ENCODE assay signal across 9 cellular contexts in the genomic region with DNA sequence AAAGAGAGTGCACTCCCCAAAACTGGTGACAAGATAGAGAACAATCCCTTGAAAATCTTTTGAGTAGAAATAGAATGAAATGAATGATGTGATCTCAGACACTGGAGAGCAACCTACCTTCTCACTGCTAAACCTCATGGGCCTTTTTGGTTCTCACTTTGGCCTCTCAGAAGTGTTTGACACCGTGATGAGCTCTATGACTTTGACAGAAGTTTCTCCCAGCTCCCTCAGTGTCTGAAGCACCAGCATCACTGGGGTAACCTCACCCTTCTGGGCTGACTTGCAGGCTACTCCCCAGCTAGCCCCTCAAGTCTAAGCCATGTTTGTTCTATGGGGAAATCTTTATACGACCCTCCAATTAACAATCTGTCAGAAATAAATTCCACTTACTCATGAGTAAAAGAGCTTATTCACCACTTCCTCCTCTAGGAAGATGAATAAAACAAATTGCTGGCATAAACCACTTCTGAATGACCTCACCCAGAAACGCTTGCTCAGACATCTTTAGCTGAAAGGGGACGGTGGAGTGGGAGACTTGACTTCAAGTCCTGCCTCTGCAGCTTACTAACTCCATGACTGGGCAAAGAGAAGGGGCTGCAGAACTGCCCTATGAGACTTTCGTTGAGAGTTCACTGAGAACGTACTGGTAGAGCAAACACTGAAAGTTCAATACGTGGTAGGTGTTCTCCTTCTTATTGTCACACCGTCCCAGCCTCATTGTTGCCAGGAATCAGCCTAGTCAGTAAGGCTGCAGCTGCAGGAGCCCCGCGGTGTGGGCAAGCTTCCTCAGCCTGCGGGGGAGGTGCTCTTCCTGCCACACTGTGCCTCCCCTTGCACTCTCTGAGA. TPM values are rescaled to one million over a fixed set of nuclear protein-coding genes. Genes with fewer than 3 reads are reported as not detected.
A peak's percentile ranks its signal among the peaks of the same experiment; 100 is the strongest.
DNase-seq lines count a peak whose midpoint lies in the region; ATAC-seq and TF ChIP-seq lines count a peak whose summit lies in the region.
"Had no signal": no experiment of that assay in that cellular context is flagged by ENCODE, and none has a peak within 500 bp of the region (broad histone marks: within the 10 kb centered on the region; RNA-seq: fewer than 3 reads in every experiment).

No MANE protein-coding gene starts in this region.

- TF ChIP-seq CTCF in CD4-positive, alpha-beta T cell (IDR thresholded peaks at IDR 0.05) = no peak

- H3K27ac Mint-ChIP-seq in CD4-positive, alpha-beta T cell = no peak overlapping the region
- peak overlapping the region in 1 of 9 donors; percentile 78 for H3K27ac Mint-ChIP-seq in naive thymus-derived CD4-positive, alpha-beta T cell
- H3K27ac Mint-ChIP-seq in stimulated activated naive B cell treated with anti-CD40 and anti-IgM and Interleukin-4, amounts not matched to agents 10 μg/mL and 1 μg/mL and 100 μg/mL, for 72 hours = no peak overlapping the region

- intact Hi-C loops in CD4-positive, alpha-beta T cell (cut with DNase I, micrococcal nuclease) = no loop called here
- intact Hi-C loops in naive thymus-derived CD4-positive, alpha-beta T cell (cut with micrococcal nuclease) = no loop called here

- no peaks in the 10 kb centered on the region for H3K9me3 Mint-ChIP-seq in CD4-positive, alpha-beta T cell
- no peaks in the 10 kb centered on the region for H3K9me3 Mint-ChIP-seq in activated T-cell treated with anti-CD3 and anti-CD28 coated beads, Interleukin-2, amount 50 U/mL, for 4 hours
- H3K9me3 Mint-ChIP-seq in naive thymus-derived CD4-positive, alpha-beta T cell = no peaks in the 10 kb centered on the region
- H3K9me3 Mint-ChIP-seq in stimulated activated naive B cell treated with anti-CD40 and anti-IgM and Interleukin-4, amounts not matched to agents 10 μg/mL and 1 μg/mL and 100 μg/mL, for 72 hours = peaks cover 0 to 3% of the 10 kb centered on the region in 2 donors

- peak; percentile 37 for ATAC-seq in CD4-positive, alpha-beta T cell (ENCODE audit: poor library complexity)
- ATAC-seq in activated T-cell treated with anti-CD3 and anti-CD28 coated beads, Interleukin-2, amount 50 U/mL, for 4 hours = peak; percentile 79 to 87
- peak; percentile 42 for ATAC-seq in naive thymus-derived CD4-positive, alpha-beta T cell
- ATAC-seq in stimulated activated naive B cell treated with anti-CD40 and anti-IgM and Interleukin-4, amounts not matched to agents 10 μg/mL and 1 μg/mL and 100 μg/mL, for 72 hours (replicated peaks) = no peak

- POLR2A ChIA-PET in CD4-positive, alpha-beta T cell (lab: Charles Lee) = no interaction called here
- POLR2A ChIA-PET in naive thymus-derived CD4-positive, alpha-beta T cell (lab: Charles Lee) = no interaction called here

- peaks cover 4 to 19% of the 10 kb centered on the region in 2 donors for H3K4me1 ChIP-seq in naive thymus-derived CD4-positive, alpha-beta T cell (ENCODE audit: control insufficient read depth in 2 of 2, insufficient read depth in 2 of 2, low read length in 2 of 2)
- H3K4me1 ChIP-seq: Peyer's patch had no signal

- CTCF ChIA-PET in CD4-positive, alpha-beta T cell (lab: Charles Lee) = interaction anchor here (0.6 kb wide), 1 partner anchor 50 kb away, joined by 3 read pairs; no protein-coding TSS in a partner anchor
- CTCF ChIA-PET in naive thymus-derived CD4-positive, alpha-beta T cell (lab: Charles Lee) = interaction anchor here (1.1 kb wide), 1 partner anchor 209 kb away, joined by 5 read pairs; no protein-coding TSS in a partner anchor

- peak in 4 of 10 experiments; percentile 0 to 11 (median 4) for DNase-seq in CD4-positive, alpha-beta T cell
- DNase-seq in Kasumi-1 (lab: John Stamatoyannopoulos, UW) (peak; percentile 69), NCI-H187 (lab: John Stamatoyannopoulos, UW) (no peak), nucleus accumbens (lab: John Stamatoyannopoulos, UW) (no peak), anterior cingulate cortex (lab: John Stamatoyannopoulos, UW) (no peak)
- peak; percentile 7 for DNase-seq in activated T-cell treated with anti-CD3 and anti-CD28 coated beads, Interleukin-2, amount 50 U/mL, for 4 hours
- peak in 6 of 9 donors; percentile 1 to 25 (median 6) for DNase-seq in naive thymus-derived CD4-positive, alpha-beta T cell
- DNase-seq in stimulated activated naive B cell treated with anti-CD40 and anti-IgM and Interleukin-4, amounts not matched to agents 10 μg/mL and 1 μg/mL and 100 μg/mL, for 72 hours = no peak
- DNase-seq: Peyer's patch had no signal

- peak overlapping the region; percentile 11 for H3K4me3 ChIP-seq in naive thymus-derived CD4-positive, alpha-beta T cell (ENCODE audit: low read length)
- H3K4me3 ChIP-seq: Peyer's patch had no signal

- H3K27me3 Mint-ChIP-seq in CD4-positive, alpha-beta T cell = no peaks in the 10 kb centered on the region
- no peaks in the 10 kb centered on the region for H3K27me3 Mint-ChIP-seq in activated T-cell treated with anti-CD3 and anti-CD28 coated beads, Interleukin-2, amount 50 U/mL, for 4 hours (ENCODE audit: low read depth)
- peaks cover 0 to 7% (median 0%) of the 10 kb centered on the region in 5 donors for H3K27me3 Mint-ChIP-seq in naive thymus-derived CD4-positive, alpha-beta T cell
- H3K27me3 Mint-ChIP-seq in stimulated activated naive B cell treated with anti-CD40 and anti-IgM and Interleukin-4, amounts not matched to agents 10 μg/mL and 1 μg/mL and 100 μg/mL, for 72 hours = peaks cover 9 to 26% of the 10 kb centered on the region in 2 donors

- no peaks in the 10 kb centered on the region for H3K36me3 Mint-ChIP-seq in CD4-positive, alpha-beta T cell (ENCODE audit: low read depth)
- H3K36me3 Mint-ChIP-seq in activated T-cell treated with anti-CD3 and anti-CD28 coated beads, Interleukin-2, amount 50 U/mL, for 4 hours (ENCODE audit: insufficient read depth) = peaks cover 2% of the 10 kb centered on the region
- no peaks in the 10 kb centered on the region for H3K36me3 Mint-ChIP-seq in naive thymus-derived CD4-positive, alpha-beta T cell
- H3K36me3 Mint-ChIP-seq in stimulated activated naive B cell treated with anti-CD40 and anti-IgM and Interleukin-4, amounts not matched to agents 10 μg/mL and 1 μg/mL and 100 μg/mL, for 72 hours = no peaks in the 10 kb centered on the region

- H3K27me3 ChIP-seq in CD4-positive, alpha-beta T cell (ENCODE audit: control insufficient read depth, insufficient read depth, low read length) = no peaks in the 10 kb centered on the region
- H3K27me3 ChIP-seq in naive thymus-derived CD4-positive, alpha-beta T cell (ENCODE audit: control insufficient read depth in 2 of 2, insufficient read depth in 2 of 2, low read length in 2 of 2) = no peaks in the 10 kb centered on the region
- H3K27me3 ChIP-seq: Peyer's patch had no signal

- peaks cover 31% of the 10 kb centered on the region for H3K4me1 Mint-ChIP-seq in CD4-positive, alpha-beta T cell (ENCODE audit: low read depth)
- peaks cover 28% of the 10 kb centered on the region for H3K4me1 Mint-ChIP-seq in activated T-cell treated with anti-CD3 and anti-CD28 coated beads, Interleukin-2, amount 50 U/mL, for 4 hours (ENCODE audit: low read depth)
- peaks cover 10 to 23% (median 15%) of the 10 kb centered on the region in 7 donors for H3K4me1 Mint-ChIP-seq in naive thymus-derived CD4-positive, alpha-beta T cell
- peaks cover 8 to 9% of the 10 kb centered on the region in 2 donors for H3K4me1 Mint-ChIP-seq in stimulated activated naive B cell treated with anti-CD40 and anti-IgM and Interleukin-4, amounts not matched to agents 10 μg/mL and 1 μg/mL and 100 μg/mL, for 72 hours

- H3K27ac ChIP-seq in CD4-positive, alpha-beta T cell (ENCODE audit: low read depth, low read length) = no peak overlapping the region
- H3K27ac ChIP-seq in naive thymus-derived CD4-positive, alpha-beta T cell (ENCODE audit: low read depth, low read length) = no peak overlapping the region

- H3K4me3 Mint-ChIP-seq in CD4-positive, alpha-beta T cell = peak overlapping the region; percentile 8
- peak overlapping the region; percentile 64 for H3K4me3 Mint-ChIP-seq in activated T-cell treated with anti-CD3 and anti-CD28 coated beads, Interleukin-2, amount 50 U/mL, for 4 hours
- peak overlapping the region in 8 of 10 donors; percentile 6 to 65 (median 44) for H3K4me3 Mint-ChIP-seq in naive thymus-derived CD4-positive, alpha-beta T cell
- no peak overlapping the region for H3K4me3 Mint-ChIP-seq in stimulated activated naive B cell treated with anti-CD40 and anti-IgM and Interleukin-4, amounts not matched to agents 10 μg/mL and 1 μg/mL and 100 μg/mL, for 72 hours

- peaks cover 0 to 4% (median 0%) of the 10 kb centered on the region in 3 experiments for H3K36me3 ChIP-seq in naive thymus-derived CD4-positive, alpha-beta T cell (ENCODE audit: control insufficient read depth in 2 of 3, insufficient read depth in 3 of 3, low read length in 3 of 3)
- H3K36me3 ChIP-seq: Peyer's patch had no signal

- no peaks in the 10 kb centered on the region for H3K9me3 ChIP-seq in CD4-positive, alpha-beta T cell (ENCODE audit: control insufficient read depth, low read length)
- no peaks in the 10 kb centered on the region for H3K9me3 ChIP-seq in naive thymus-derived CD4-positive, alpha-beta T cell (ENCODE audit: control insufficient read depth in 2 of 3, low read length in 3 of 3)
- H3K9me3 ChIP-seq: Peyer's patch had no signal

RNA-seq across cellular contexts. Expression of gene ST8SIA1, which starts 46.5 kb away (rescaled TPM):
- 1 to 10 TPM; 5.6 to 5.7 TPM for total RNA-seq in CD4-positive, alpha-beta T cell
- 1 to 10 TPM; 1.5 to 4.0 (median 1.6) TPM for total RNA-seq in activated T-cell treated with anti-CD3 and anti-CD28 coated beads, Interleukin-2, amount 50 U/mL, for 4 hours
- total RNA-seq in naive thymus-derived CD4-positive, alpha-beta T cell = 1 to 10 TPM in 4 of 5 experiments, under 1 TPM in 1; 0.53 to 6.0 (median 4.0) TPM
- polyA plus RNA-seq in naive thymus-derived CD4-positive, alpha-beta T cell = under 1 TPM in 1 of 2 donors, not detected in 1; 0.51 TPM

Comparison
In these comparisons a context has a peak if more than half of its experiments do, and no peak if none do; other contexts are left out.
1. ATAC-seq: peak in CD4-positive, alpha-beta T cell (single experiment), activated T-cell treated with anti-CD3 and anti-CD28 coated beads, Interleukin-2, amount 50 U/mL, for 4 hours (2 of 2) and naive thymus-derived CD4-positive, alpha-beta T cell (single experiment); none in stimulated activated naive B cell treated with anti-CD40 and anti-IgM and Interleukin-4, amounts not matched to agents 10 μg/mL and 1 μg/mL and 100 μg/mL, for 72 hours (0 of 2).
2. DNase-seq: peak in Kasumi-1 (2 of 2), activated T-cell treated with anti-CD3 and anti-CD28 coated beads, Interleukin-2, amount 50 U/mL, for 4 hours (single experiment) and naive thymus-derived CD4-positive, alpha-beta T cell (6 of 9); none in NCI-H187 (0 of 2), nucleus accumbens (0 of 56), anterior cingulate cortex (0 of 58) and stimulated activated naive B cell treated with anti-CD40 and anti-IgM and Interleukin-4, amounts not matched to agents 10 μg/mL and 1 μg/mL and 100 μg/mL, for 72 hours (single experiment).
3. H3K4me3 Mint-ChIP-seq: peak in CD4-positive, alpha-beta T cell (single experiment), activated T-cell treated with anti-CD3 and anti-CD28 coated beads, Interleukin-2, amount 50 U/mL, for 4 hours (single experiment) and naive thymus-derived CD4-positive, alpha-beta T cell (8 of 10); none in stimulated activated naive B cell treated with anti-CD40 and anti-IgM and Interleukin-4, amounts not matched to agents 10 μg/mL and 1 μg/mL and 100 μg/mL, for 72 hours (0 of 2).